In the genomic region with DNA sequence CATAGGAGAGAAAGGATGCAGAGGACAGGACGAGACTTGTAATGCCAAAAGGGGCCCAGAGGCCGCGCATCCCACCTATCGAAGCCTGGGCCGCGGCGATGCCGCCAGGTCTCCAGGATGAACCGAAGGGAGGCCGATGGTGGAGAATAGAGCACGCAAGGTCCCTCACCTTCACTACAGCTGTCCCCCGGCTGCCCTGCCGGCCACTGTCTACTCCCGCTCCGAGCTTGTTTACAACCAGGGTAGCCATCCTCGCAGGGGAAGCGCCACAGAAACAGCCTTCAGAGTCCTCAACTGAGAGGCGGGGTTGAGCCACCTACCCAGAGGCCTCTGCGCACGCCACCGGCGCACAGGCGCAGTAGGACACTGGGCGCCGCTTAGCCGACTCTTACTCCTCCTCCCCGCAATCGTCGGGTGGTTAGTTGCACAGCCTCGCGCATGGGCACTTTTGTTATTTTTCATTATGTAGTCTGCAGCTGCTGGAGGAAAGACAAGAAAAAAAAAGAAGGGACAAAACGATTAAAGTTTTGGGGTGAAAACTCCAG, we compare ENCODE assay signal across 8 cellular contexts. TPM values are rescaled to one million over a fixed set of nuclear protein-coding genes. Genes with fewer than 3 reads are reported as not detected.
A peak's percentile ranks its signal among the peaks of the same experiment; 100 is the strongest.
DNase-seq lines count a peak whose midpoint lies in the region; ATAC-seq and TF ChIP-seq lines count a peak whose summit lies in the region.

A gene (minus strand): TSS at position 309 of the 545 bp plus-strand sequence. CDS start 59 bp downstream, at position 250.

- DNase-seq in NCI-H1694 (lab: John Stamatoyannopoulos, UW) (peak; percentile 84), amygdala (lab: John Stamatoyannopoulos, UW) (peak; percentile 65 to 94 (median 86)), right cardiac atrium (peak; percentile 92 to 97 (median 96)), putamen (ENCODE audit: low spot score) (peak; percentile 96), uterus (peak; percentile 89 to 90)

- H3K4me1 ChIP-seq in right cardiac atrium (ENCODE audit: control insufficient read depth, insufficient read depth, low read length) (no peaks in the 10 kb centered on the region), uterus (peaks cover 0 to 14% of the 10 kb centered on the region in 2 donors)

- intact Hi-C loops in T-helper 1 cell treated with Interleukin-12 subunit alpha and Interleukin-12 subunit beta and Interleukin-4 antibody, amounts not matched to agents 30 ng/mL and 1 ng/mL, for 36 hours (cut with micrococcal nuclease), result loop anchor here (1.0 to 5.0 kb wide), 12 partner anchors 61 to 1218 kb away; a partner anchor contains a TSS
- intact Hi-C loops in right cardiac atrium (cut with DNase I), result no loop called here
- intact Hi-C loops in uterus (cut with DNase I; ENCODE audit: low total_unique reads), result no loop called here

- H3K27ac ChIP-seq in right cardiac atrium (ENCODE audit: low read length) (peak within 1 kb of the TSS; percentile 93), uterus (peak within 1 kb of the TSS; percentile 83 to 88)

- H3K27me3 ChIP-seq in right cardiac atrium (ENCODE audit: control insufficient read depth, insufficient read depth) (no peaks in the 10 kb centered on the region), uterus (no peaks in the 10 kb centered on the region)

- peak; percentile 96 for ATAC-seq in HG02885 (IDR thresholded peaks at IDR 0.05; ENCODE audit: poor library complexity, unreplicated experiment)
- ATAC-seq in right cardiac atrium, result peak; percentile 99

- H3K4me3 ChIP-seq in right cardiac atrium (ENCODE audit: low read length), result peak within 1 kb of the TSS; percentile 87
- H3K4me3 ChIP-seq in uterus, result peak within 1 kb of the TSS; percentile 66 to 91

- TF ChIP-seq CTCF in uterus (IDR thresholded peaks at IDR 0.05), result no peak

- WGBS in right cardiac atrium, result under 1% methylated on average over 32 of the region's 32 CpGs

- peak; percentile 72 for TF ChIP-seq POLR2A in GM15510 (IDR thresholded peaks at IDR 0.05; ENCODE audit: borderline replicate concordance, extremely low read depth, insufficient read length)
- TF ChIP-seq POLR2A in uterus (IDR thresholded peaks at IDR 0.05), result peak in 1 of 2 donors; percentile 28

- H3K36me3 ChIP-seq in uterus, result no peaks in the 10 kb centered on the region

- H3K9me3 ChIP-seq in right cardiac atrium (ENCODE audit: control insufficient read depth, low read length) (no peaks in the 10 kb centered on the region), uterus (no peaks in the 10 kb centered on the region)

RNA-seq across cellular contexts. Expression of the gene that starts here (rescaled TPM):
- 9.3 and 10.1 TPM in 2 replicates for total RNA-seq in T-helper 1 cell treated with Interleukin-12 subunit alpha and Interleukin-12 subunit beta and Interleukin-4 antibody, amounts not matched to agents 30 ng/mL and 1 ng/mL, for 36 hours
- 10 to 100 TPM; 14.0 to 19.1 (median 18.5) TPM for total RNA-seq in right cardiac atrium
- polyA plus RNA-seq in right cardiac atrium, result 6.5 TPM
- 10 to 100 TPM in 2 of 4 donors, 1 to 10 TPM in 2; 8.2 to 56.5 (median 14.8) TPM for total RNA-seq in uterus

Comparison
In these comparisons a context has a peak if more than half of its experiments do, and no peak if none do; other contexts are left out.
1. Peak in every context shown above with its lines: DNase-seq, ATAC-seq, H3K4me3 ChIP-seq and H3K27ac ChIP-seq.